In genomic region chr21:22691643-22692042, GRCh38 we compare ENCODE assay signal across 1 cellular context.
TF ChIP-seq lines count a peak whose summit lies in the region.

No MANE protein-coding gene starts in this region.

TF ChIP-seq in GM23338, 12 proteins besides CTCF, POLR2A, EP300 and RAD21 (continued from another document):
- no peak for TF ChIP-seq ZNF462 (CRISPR knock-in tag; IDR thresholded peaks at IDR 0.05)
- no peak for TF ChIP-seq STAT1 (IDR thresholded peaks at IDR 0.05; ENCODE audit: unreplicated experiment)
- no peak for TF ChIP-seq EZH2 (IDR thresholded peaks at IDR 0.05; ENCODE audit: low read depth, unreplicated experiment)
- TF ChIP-seq ZNF331 (CRISPR knock-in tag; IDR thresholded peaks at IDR 0.05; ENCODE audit: low read depth), result no peak
- TF ChIP-seq REST (IDR thresholded peaks at IDR 0.05; ENCODE audit: unreplicated experiment), result no peak
